Comparison of ENCODE assay signal across 9 cellular contexts in the genomic region with DNA sequence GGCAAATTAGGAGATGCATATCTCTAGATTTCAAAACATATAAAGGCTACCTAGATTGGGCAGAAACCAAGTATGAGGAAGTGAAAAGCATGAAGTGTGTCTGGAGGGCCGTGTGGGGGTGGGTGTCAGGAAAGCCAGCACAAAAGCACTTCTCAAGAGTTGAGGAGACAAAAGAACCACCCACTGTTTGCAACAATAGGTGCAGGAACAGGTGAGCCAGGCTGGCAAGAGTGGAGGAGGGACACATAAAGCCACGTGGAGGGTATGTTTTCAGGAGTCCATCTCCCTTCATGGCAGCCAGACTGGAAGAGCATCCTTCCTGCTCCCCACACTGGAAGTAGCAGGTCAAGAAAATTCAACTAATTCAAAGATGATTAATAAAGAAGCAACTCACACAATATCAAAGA.
DNase-seq lines count a peak whose midpoint lies in the region; ATAC-seq, FAIRE-seq and TF ChIP-seq lines count a peak whose summit lies in the region.
"Had no signal": no experiment of that assay in that cellular context is flagged by ENCODE, and none has a peak within 500 bp of the region (broad histone marks: within the 10 kb centered on the region; RNA-seq: fewer than 3 reads in every experiment).

No MANE protein-coding gene starts in this region.

- peak; percentile 55 for DNase-seq in GM10266 (ENCODE audit: extremely low spot score)
- DNase-seq in HTR-8/SVneo (ENCODE audit: insufficient read length, low spot score): no peak
- peak; percentile 23 for DNase-seq in SKM-1 treated with dmso at 0.1 percent for 144 hours (lab: John Stamatoyannopoulos, UW; ENCODE audit: unreplicated experiment)
- DNase-seq in activated T-helper 1 cell treated with anti-CD3 and anti-CD28 coated beads, Interleukin-12 subunit alpha, Interleukin-12 subunit beta, Interleukin-2, Interleukin-4 antibody, amounts not matched to agents 30 ng/mL and 10 ng/mL and 1 ng/mL, durations not matched to agents 14 hours and 24 hours and 36 hours (ENCODE audit: low spot score): no peak
- DNase-seq in activated CD8-positive, alpha-beta memory T cell treated with anti-CD3 and anti-CD28 coated beads, Interleukin-2, amount 50 U/mL, for 4 hours: no peak
- DNase-seq in activated naive CD4-positive, alpha-beta T cell treated with Interleukin-2 at 50 U/mL for 16 hours: no peak
- DNase-seq in central memory CD4-positive, alpha-beta T cell: no peak

- H3K27me3 Mint-ChIP-seq in activated T-helper 1 cell treated with anti-CD3 and anti-CD28 coated beads, Interleukin-12 subunit alpha, Interleukin-12 subunit beta, Interleukin-2, Interleukin-4 antibody, amounts not matched to agents 30 ng/mL and 10 ng/mL and 1 ng/mL, durations not matched to agents 14 hours and 24 hours and 36 hours (ENCODE audit: insufficient read depth): no peaks in the 10 kb centered on the region

- H3K4me1 Mint-ChIP-seq in activated T-helper 1 cell treated with anti-CD3 and anti-CD28 coated beads, Interleukin-12 subunit alpha, Interleukin-12 subunit beta, Interleukin-2, Interleukin-4 antibody, amounts not matched to agents 30 ng/mL and 10 ng/mL and 1 ng/mL, durations not matched to agents 14 hours and 24 hours and 36 hours (ENCODE audit: low read depth): peaks cover 8% of the 10 kb centered on the region

- H3K36me3 Mint-ChIP-seq in activated T-helper 1 cell treated with anti-CD3 and anti-CD28 coated beads, Interleukin-12 subunit alpha, Interleukin-12 subunit beta, Interleukin-2, Interleukin-4 antibody, amounts not matched to agents 30 ng/mL and 10 ng/mL and 1 ng/mL, durations not matched to agents 14 hours and 24 hours and 36 hours (ENCODE audit: low read depth): peaks cover 20% of the 10 kb centered on the region

- TF ChIP-seq CTCF in GM10266 (IDR thresholded peaks at IDR 0.05; ENCODE audit: control insufficient read depth, insufficient read depth, low read depth, missing control alignments): no peak

- peak; percentile 99 for ATAC-seq in GM21576 (IDR thresholded peaks at IDR 0.05; ENCODE audit: unreplicated experiment)

- H3K4me3 Mint-ChIP-seq in activated T-helper 1 cell treated with anti-CD3 and anti-CD28 coated beads, Interleukin-12 subunit alpha, Interleukin-12 subunit beta, Interleukin-2, Interleukin-4 antibody, amounts not matched to agents 30 ng/mL and 10 ng/mL and 1 ng/mL, durations not matched to agents 14 hours and 24 hours and 36 hours: no peak overlapping the region

- no peak overlapping the region for H3K27ac Mint-ChIP-seq in activated T-helper 1 cell treated with anti-CD3 and anti-CD28 coated beads, Interleukin-12 subunit alpha, Interleukin-12 subunit beta, Interleukin-2, Interleukin-4 antibody, amounts not matched to agents 30 ng/mL and 10 ng/mL and 1 ng/mL, durations not matched to agents 14 hours and 24 hours and 36 hours

- intact Hi-C loops in activated T-helper 1 cell treated with anti-CD3 and anti-CD28 coated beads, Interleukin-12 subunit alpha, Interleukin-12 subunit beta, Interleukin-2, Interleukin-4 antibody, amounts not matched to agents 30 ng/mL and 10 ng/mL and 1 ng/mL, durations not matched to agents 14 hours and 24 hours and 36 hours (cut with micrococcal nuclease): no loop called here

- no peaks in the 10 kb centered on the region for H3K9me3 Mint-ChIP-seq in activated T-helper 1 cell treated with anti-CD3 and anti-CD28 coated beads, Interleukin-12 subunit alpha, Interleukin-12 subunit beta, Interleukin-2, Interleukin-4 antibody, amounts not matched to agents 30 ng/mL and 10 ng/mL and 1 ng/mL, durations not matched to agents 14 hours and 24 hours and 36 hours

- peak; percentile 33 for FAIRE-seq in HTR-8/SVneo (lab: Jason Lieb, UNC)
- FAIRE-seq: TTC549 had no signal

Comparison
In these comparisons a context has a peak if more than half of its experiments do, and no peak if none do; other contexts are left out.
1. DNase-seq: peak in GM10266 (single experiment) and SKM-1 treated with dmso at 0.1 percent for 144 hours (single experiment); none in HTR-8/SVneo (single experiment), activated T-helper 1 cell treated with anti-CD3 and anti-CD28 coated beads, Interleukin-12 subunit alpha, Interleukin-12 subunit beta, Interleukin-2, Interleukin-4 antibody, amounts not matched to agents 30 ng/mL and 10 ng/mL and 1 ng/mL, durations not matched to agents 14 hours and 24 hours and 36 hours (single experiment), activated CD8-positive, alpha-beta memory T cell treated with anti-CD3 and anti-CD28 coated beads, Interleukin-2, amount 50 U/mL, for 4 hours (single experiment), activated naive CD4-positive, alpha-beta T cell treated with Interleukin-2 at 50 U/mL for 16 hours (single experiment) and central memory CD4-positive, alpha-beta T cell (single experiment).